Comparison of ENCODE assay signal across 26 cellular contexts in the genomic region with DNA sequence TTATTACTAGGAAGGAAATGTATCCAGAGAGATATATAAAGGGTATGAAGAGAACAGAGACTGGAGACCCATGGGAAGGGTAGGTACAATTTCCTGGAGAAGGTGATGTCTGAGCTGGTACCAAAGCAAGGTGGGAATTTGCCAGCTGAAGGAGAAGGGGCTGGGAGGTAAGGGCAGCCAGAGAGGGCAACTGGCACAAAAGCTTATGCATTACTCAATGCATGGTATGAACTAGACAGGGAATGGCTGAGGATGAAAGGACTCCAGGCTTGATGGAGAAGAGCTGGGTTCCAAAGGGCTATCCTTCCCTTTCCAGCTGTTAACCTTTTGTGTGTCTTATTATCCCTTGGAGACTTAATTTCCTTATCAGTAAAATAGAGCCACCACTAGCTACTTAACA.
DNase-seq lines count a peak whose midpoint lies in the region; ATAC-seq and TF ChIP-seq lines count a peak whose summit lies in the region.
"Had no signal": no experiment of that assay in that cellular context is flagged by ENCODE, and none has a peak within 500 bp of the region (broad histone marks: within the 10 kb centered on the region; RNA-seq: fewer than 3 reads in every experiment).

No MANE protein-coding gene starts in this region.

- peak overlapping the region; percentile 62 for H3K4ac ChIP-seq in IMR-90 (ENCODE audit: low read depth, low read length)

- H3K9me3 ChIP-seq in IMR-90 (ENCODE audit: control insufficient read depth, insufficient read depth, low read length) = no peaks in the 10 kb centered on the region
- H3K9me3 ChIP-seq in RWPE2 (ENCODE audit: severe bottlenecking) = no peaks in the 10 kb centered on the region
- no peaks in the 10 kb centered on the region for H3K9me3 ChIP-seq in skeletal muscle tissue (ENCODE audit: control insufficient read depth in 3 of 3, low read length in 3 of 3)
- H3K9me3 ChIP-seq in tibial artery = no peaks in the 10 kb centered on the region
- H3K9me3 ChIP-seq: gastroesophageal sphincter, SK-N-SH, vagina had no signal

- no peak overlapping the region; the same call in 1 of the 2 replicates for H3K18ac ChIP-seq in IMR-90 (ENCODE audit: low read depth, low read length)

- H2AK5ac ChIP-seq in IMR-90 (ENCODE audit: low read depth, low read length) = peak overlapping the region; percentile 27; the same call in 1 of the 2 replicates

- POLR2A ChIA-PET in IMR-90 (lab: Charles Lee; ENCODE audit: unreplicated experiment) = interaction anchor here (0.6 to 2.4 kb wide), 2 partner anchors 113 to 118 kb away, joined by 3 to 11 read pairs; a partner anchor contains a TSS

- intact Hi-C loops in IMR-90 (cut with micrococcal nuclease) (no loop called here), tibial artery (cut with DNase I; ENCODE audit: low total_unique reads) (no loop called here)

- H3K23ac ChIP-seq in IMR-90 (ENCODE audit: low read depth, low read length) = peak overlapping the region; percentile 33; the same call in 1 of the 2 replicates

- ATAC-seq in IMR-90 (ENCODE audit: low read depth) (no peak), RWPE2 (ENCODE audit: low read depth) (no peak), left lobe of liver (peak; percentile 54), HG03457 (IDR thresholded peaks at IDR 0.05; ENCODE audit: unreplicated experiment) (no peak), GM19324 (IDR thresholded peaks at IDR 0.05; ENCODE audit: low FRiP score, unreplicated experiment) (no peak)

- peak overlapping the region; percentile 83; the same call in 1 of the 2 replicates for H3K14ac ChIP-seq in IMR-90 (replicated peaks; ENCODE audit: low read depth, low read length)

- H3K4me3 ChIP-seq in IMR-90 (ENCODE audit: insufficient read depth, low read depth, low read length) (no peak overlapping the region), RWPE2 (ENCODE audit: severe bottlenecking) (no peak overlapping the region), skeletal muscle tissue (ENCODE audit: low read length in 3 of 3) (no peak overlapping the region), tibial artery (no peak overlapping the region)
- H3K4me3 ChIP-seq: gastroesophageal sphincter, vagina had no signal

- no peaks in the 10 kb centered on the region for H4K20me1 ChIP-seq in IMR-90 (ENCODE audit: insufficient read depth, low read length)

- CTCF ChIA-PET in IMR-90 (lab: Yijun Ruan, JAX) = interaction anchor here (1.2 to 3.8 kb wide), 3 partner anchors 9 to 189 kb away, joined by 4 to 16 read pairs (median 4); no protein-coding TSS in a partner anchor

- DNase-seq in IMR-90 = no peak
- DNase-seq in RWPE2 (ENCODE audit: low spot score) = no peak
- peak; percentile 64 for DNase-seq in left lobe of liver (ENCODE audit: low spot score)
- DNase-seq in NOMO-1 (lab: John Stamatoyannopoulos, UW; ENCODE audit: unreplicated experiment in 2 of 2) = no peak
- no peak for DNase-seq in tibial artery
- DNase-seq: activated CD4-positive, alpha-beta memory T cell treated with anti-CD3 and anti-CD28 coated beads, Interleukin-2, amount 10 ng/mL, durations not matched to agents 7 days and 5 days; activated CD4-positive, alpha-beta T cell treated with anti-CD3 and anti-CD28 coated beads for 1 hour; activated effector memory CD4-positive, alpha-beta T cell treated with Interleukin-2 at 50 U/mL for 16 hours; anterior cingulate cortex; CD4-positive, CD25-positive, alpha-beta regulatory T cell; H7; hypothalamus; immature natural killer cell; mesendoderm; NCI-H1092; NCI-H1930; NCI-H2227 treated with DMSO at 0.1 percent for 48 hours; NCI-H69; RPMI8226; SK-N-SH; stimulated activated CD4-positive, alpha-beta T cell treated with anti-CD3 and anti-CD28 coated beads, Interleukin-4, amount 100 ng/mL, for 24 hours had no signal

- TF ChIP-seq POLR2A in IMR-90 (IDR thresholded peaks at IDR 0.05; ENCODE audit: low read depth, low read length) = no peak

- TF ChIP-seq RAD21 in IMR-90 (IDR thresholded peaks at IDR 0.05; ENCODE audit: low read length) = no peak

- H3K27me3 ChIP-seq in IMR-90 (ENCODE audit: control insufficient read depth, insufficient read depth, low read length) = no peaks in the 10 kb centered on the region
- no peaks in the 10 kb centered on the region for H3K27me3 ChIP-seq in RWPE2 (ENCODE audit: insufficient read depth, poor library complexity, severe bottlenecking)
- no peaks in the 10 kb centered on the region for H3K27me3 ChIP-seq in skeletal muscle tissue (ENCODE audit: control insufficient read depth in 3 of 3, insufficient read depth in 3 of 3, low read length in 3 of 3)
- H3K27me3 ChIP-seq in tibial artery = no peaks in the 10 kb centered on the region
- H3K27me3 ChIP-seq: gastroesophageal sphincter, vagina had no signal

- in situ Hi-C loops in IMR-90 (cut with MboI; ENCODE audit: low sequenced_read_pairs) = loop anchor here (25.0 kb wide), 1 partner anchor 116 kb away; a partner anchor contains a TSS

- H3K79me1 ChIP-seq in IMR-90 (ENCODE audit: low read depth in 1 of 2, low read length in 2 of 2) = no peaks in the 10 kb centered on the region

- H3K56ac ChIP-seq in IMR-90 (ENCODE audit: extremely low read depth, insufficient read depth, low read length) = no peak overlapping the region

- H2AFZ ChIP-seq in IMR-90 (replicated peaks; ENCODE audit: low read length, poor library complexity) = no peak overlapping the region

- no peak overlapping the region for H3K9ac ChIP-seq in IMR-90 (ENCODE audit: low read depth, low read length)
- H3K9ac ChIP-seq in skeletal muscle tissue (ENCODE audit: low read depth in 1 of 3, low read length in 3 of 3) = peak overlapping the region in 2 of 3 donors; percentile 9 to 73

- peak overlapping the region; percentile 50 for H4K91ac ChIP-seq in IMR-90 (ENCODE audit: insufficient read depth, low read depth, low read length)

- H2BK15ac ChIP-seq in IMR-90 (ENCODE audit: low read depth, low read length) = peak overlapping the region; percentile 49; the same call in 1 of the 3 replicates

- H3K9me1 ChIP-seq in IMR-90 (ENCODE audit: insufficient read depth, low read length) = peaks cover 19% of the 10 kb centered on the region

- BruUV-seq in IMR-90 (replicated peaks; lab: Mats Ljungman, UMichigan) = no TSS peak

- H3K36me3 ChIP-seq in IMR-90 (ENCODE audit: control insufficient read depth, insufficient read depth, low read length) (no peaks in the 10 kb centered on the region), RWPE2 (ENCODE audit: low read depth) (no peaks in the 10 kb centered on the region), skeletal muscle tissue (ENCODE audit: control insufficient read depth in 3 of 3, insufficient read depth in 3 of 3, low read length in 3 of 3) (no peaks in the 10 kb centered on the region), tibial artery (no peaks in the 10 kb centered on the region)
- H3K36me3 ChIP-seq: gastroesophageal sphincter, vagina had no signal

- H4K5ac ChIP-seq in IMR-90 (ENCODE audit: low read depth, low read length) = no peak overlapping the region

- H3K4me2 ChIP-seq in IMR-90 (ENCODE audit: low read depth, low read length) = no peak overlapping the region

- no peak overlapping the region for H2AK9ac ChIP-seq in IMR-90 (replicated peaks; ENCODE audit: low read depth, low read length, poor library complexity)

- peaks cover 24% of the 10 kb centered on the region for H3K4me1 ChIP-seq in IMR-90 (ENCODE audit: control insufficient read depth, insufficient read depth, low read length)
- peaks cover 48% of the 10 kb centered on the region for H3K4me1 ChIP-seq in RWPE2 (ENCODE audit: insufficient read depth, poor library complexity, severe bottlenecking)
- peaks cover 31 to 44% (median 36%) of the 10 kb centered on the region in 3 donors for H3K4me1 ChIP-seq in skeletal muscle tissue (ENCODE audit: control insufficient read depth in 3 of 3, insufficient read depth in 3 of 3, low read length in 3 of 3)
- peaks cover 0 to 27% (median 4%) of the 10 kb centered on the region in 4 donors for H3K4me1 ChIP-seq in tibial artery

- H3K27ac ChIP-seq in IMR-90 (ENCODE audit: insufficient read depth, low read length) = no peak overlapping the region
- H3K27ac ChIP-seq in RWPE2 (ENCODE audit: poor library complexity, severe bottlenecking) = peak overlapping the region; percentile 99
- H3K27ac ChIP-seq in skeletal muscle tissue (ENCODE audit: low read depth, low read length) = peak overlapping the region; percentile 85
- no peak overlapping the region for H3K27ac ChIP-seq in tibial artery
- H3K27ac ChIP-seq: vagina had no signal

- peak overlapping the region; percentile 84 for H2BK120ac ChIP-seq in IMR-90 (ENCODE audit: low read depth, low read length)

- TF ChIP-seq CTCF in IMR-90 (conservative IDR thresholded peaks at IDR 0.05; ENCODE audit: low read depth, low read length) = no peak
- TF ChIP-seq CTCF in RWPE2 (IDR thresholded peaks at IDR 0.05; ENCODE audit: poor library complexity, severe bottlenecking) = no peak
- TF ChIP-seq CTCF in tibial artery (IDR thresholded peaks at IDR 0.05) = no peak

- 0 out of 4 replicates have a peak overlapping the region, but pooled peaks of 1 of the 2 experiments have one; percentile 14 for H4K8ac ChIP-seq in IMR-90 (ENCODE audit: low read depth in 2 of 2, low read length in 2 of 2)

- peak overlapping the region; percentile 88 for H2BK20ac ChIP-seq in IMR-90 (ENCODE audit: low read depth, low read length)

- H2BK5ac ChIP-seq in IMR-90 (ENCODE audit: low read depth, low read length, poor library complexity, severe bottlenecking) = no peak overlapping the region

- dilution Hi-C loops in IMR-90 (cut with HindIII; ENCODE audit: low sequenced_read_pairs, unreplicated experiment) = no loop called here

TF ChIP-seq in IMR-90, 13 proteins besides CTCF, POLR2A, EP300 and RAD21 (continues in another document):
- TF ChIP-seq RCOR1 (IDR thresholded peaks at IDR 0.05; ENCODE audit: insufficient replicate concordance, low read length) (no peak), FOS (IDR thresholded peaks at IDR 0.05; ENCODE audit: low read depth, low read length) (no peak), CHD1 (IDR thresholded peaks at IDR 0.05; ENCODE audit: low read depth, low read length) (no peak), NFE2L2 (IDR thresholded peaks at IDR 0.05; ENCODE audit: low read depth, low read length) (no peak), BHLHE40 (IDR thresholded peaks at IDR 0.05; ENCODE audit: low read depth, low read length) (no peak), RFX5 (IDR thresholded peaks at IDR 0.05; ENCODE audit: low read depth, low read length) (no peak), CEBPB (IDR thresholded peaks at IDR 0.05; ENCODE audit: low read depth, low read length) (no peak)
- TF ChIP-seq, protein P1, sequence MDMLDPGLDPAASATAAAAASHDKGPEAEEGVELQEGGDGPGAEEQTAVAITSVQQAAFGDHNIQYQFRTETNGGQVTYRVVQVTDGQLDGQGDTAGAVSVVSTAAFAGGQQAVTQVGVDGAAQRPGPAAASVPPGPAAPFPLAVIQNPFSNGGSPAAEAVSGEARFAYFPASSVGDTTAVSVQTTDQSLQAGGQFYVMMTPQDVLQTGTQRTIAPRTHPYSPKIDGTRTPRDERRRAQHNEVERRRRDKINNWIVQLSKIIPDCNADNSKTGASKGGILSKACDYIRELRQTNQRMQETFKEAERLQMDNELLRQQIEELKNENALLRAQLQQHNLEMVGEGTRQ (IDR thresholded peaks at IDR 0.05; ENCODE audit: low read depth, low read length) = no peak

Comparison
In these comparisons a context has a peak if more than half of its experiments do, and no peak if none do; other contexts are left out.
1. H3K27ac ChIP-seq: peak in RWPE2 (single experiment) and skeletal muscle tissue (single experiment); none in IMR-90 (single experiment) and tibial artery (0 of 2).